10 cellular contexts compared by ENCODE assay signal in the genomic region with DNA sequence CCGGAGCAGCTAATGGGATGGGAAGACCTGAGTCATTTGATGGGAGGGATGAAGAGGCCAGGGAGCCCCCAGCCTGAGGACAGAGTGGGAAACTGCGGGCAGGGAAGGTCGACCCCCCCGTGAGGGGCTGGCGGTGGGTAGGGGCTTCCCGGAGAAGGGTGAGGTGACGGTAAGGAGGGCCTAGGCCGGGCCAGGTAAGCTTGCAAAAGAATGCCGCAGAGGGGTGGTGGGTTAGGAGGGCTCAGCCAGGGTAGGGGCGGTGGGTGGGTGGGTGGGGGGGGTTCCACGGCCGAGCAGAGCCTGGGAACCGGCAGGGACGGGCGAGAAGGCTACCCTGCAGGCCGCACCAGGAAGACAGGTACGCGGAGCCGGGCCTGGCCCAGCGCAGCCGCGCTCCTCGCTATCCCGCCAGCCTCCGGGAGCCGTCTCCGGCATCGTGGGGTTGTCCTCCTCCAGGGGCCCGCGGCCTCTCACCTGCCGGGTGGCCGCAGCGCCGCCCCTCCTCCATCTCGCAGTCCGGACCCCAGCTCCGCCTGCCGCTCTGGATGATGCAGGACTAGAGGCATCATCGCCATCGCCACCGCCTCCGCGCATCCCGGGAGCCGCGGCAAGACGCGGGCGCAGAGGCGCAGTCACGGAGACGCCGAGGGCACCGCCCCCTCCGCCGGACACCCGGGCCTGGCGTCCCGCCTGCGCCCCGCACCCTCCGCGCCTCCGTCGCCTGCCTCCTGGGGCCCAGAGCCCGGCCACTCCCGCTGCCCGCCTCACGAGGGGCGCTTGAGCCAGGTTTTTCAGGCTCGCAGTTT. TPM values are rescaled to one million over a fixed set of nuclear protein-coding genes. Genes with fewer than 3 reads are reported as not detected.
A peak's percentile ranks its signal among the peaks of the same experiment; 100 is the strongest.
DNase-seq lines count a peak whose midpoint lies in the region; TF ChIP-seq lines count a peak whose summit lies in the region.
"Had no signal": no experiment of that assay in that cellular context is flagged by ENCODE, and none has a peak within 500 bp of the region (broad histone marks: within the 10 kb centered on the region; RNA-seq: fewer than 3 reads in every experiment).

A gene (minus strand): TSS at position 614 of the 806 bp plus-strand sequence. CDS start 5,211 bp downstream, outside the sequence.

- no peaks in the 10 kb centered on the region for H3K27me3 ChIP-seq in duodenal mucosa (ENCODE audit: control insufficient read depth in 1 of 2, insufficient read depth in 2 of 2, low read length in 2 of 2)
- no peaks in the 10 kb centered on the region for H3K27me3 ChIP-seq in skeletal muscle satellite cell (ENCODE audit: control insufficient read depth, insufficient read depth, low read length)

- H3K9me3 Mint-ChIP-seq in activated CD4-positive, alpha-beta T cell treated with anti-CD3 and anti-CD28 coated beads, Interleukin-2, amount 10 ng/mL, durations not matched to agents 24 days and 14 days = no peaks in the 10 kb centered on the region
- H3K9me3 Mint-ChIP-seq: activated CD4-positive, alpha-beta memory T cell treated with anti-CD3 and anti-CD28 coated beads, Interleukin-2, amount 10 ng/mL, durations not matched to agents 7 days and 5 days; memory B cell had no signal

- intact Hi-C loops in activated CD4-positive, alpha-beta T cell treated with anti-CD3 and anti-CD28 coated beads, Interleukin-2, amount 10 ng/mL, durations not matched to agents 24 days and 14 days (cut with micrococcal nuclease) = no loop called here

- no peaks in the 10 kb centered on the region for H3K9me3 ChIP-seq in HEK293 (ENCODE audit: control insufficient read depth, insufficient read depth, low read depth, low read length)
- no peaks in the 10 kb centered on the region for H3K9me3 ChIP-seq in duodenal mucosa (ENCODE audit: control insufficient read depth in 1 of 2, low read length in 2 of 2)
- no peaks in the 10 kb centered on the region for H3K9me3 ChIP-seq in skeletal muscle satellite cell (replicated peaks; ENCODE audit: low read length)

- CTCF ChIA-PET in HEK293 (lab: Yijun Ruan, JAX) = interaction anchor here (0.7 to 1.0 kb wide), 2 partner anchors 42 to 73 kb away, joined by 3 to 5 read pairs; no protein-coding TSS in a partner anchor

- H3K9ac ChIP-seq in duodenal mucosa (ENCODE audit: low read depth in 1 of 2, low read length in 2 of 2) = no peak within 1 kb of the TSS
- no peak within 1 kb of the TSS for H3K9ac ChIP-seq in skeletal muscle satellite cell (ENCODE audit: low read depth, low read length)

- no peaks in the 10 kb centered on the region for H3K4me1 Mint-ChIP-seq in activated CD4-positive, alpha-beta T cell treated with anti-CD3 and anti-CD28 coated beads, Interleukin-2, amount 10 ng/mL, durations not matched to agents 24 days and 14 days
- H3K4me1 Mint-ChIP-seq: activated CD4-positive, alpha-beta memory T cell treated with anti-CD3 and anti-CD28 coated beads, Interleukin-2, amount 10 ng/mL, durations not matched to agents 7 days and 5 days; memory B cell had no signal

- POLR2A ChIA-PET in HEK293 (lab: Yijun Ruan, JAX) = interaction anchor here (0.6 kb wide), 1 partner anchor 746 kb away, joined by 7 read pairs; no protein-coding TSS in a partner anchor

- no peaks in the 10 kb centered on the region for H3K4me1 ChIP-seq in HEK293 (ENCODE audit: control insufficient read depth, insufficient read depth, low read length)
- H3K4me1 ChIP-seq in duodenal mucosa (ENCODE audit: control insufficient read depth in 1 of 2, insufficient read depth in 2 of 2, low read length in 2 of 2) = no peaks in the 10 kb centered on the region
- no peaks in the 10 kb centered on the region for H3K4me1 ChIP-seq in skeletal muscle satellite cell (ENCODE audit: control insufficient read depth, insufficient read depth, low read length)

- H3K4me3 Mint-ChIP-seq in activated CD4-positive, alpha-beta T cell treated with anti-CD3 and anti-CD28 coated beads, Interleukin-2, amount 10 ng/mL, durations not matched to agents 24 days and 14 days = no peak within 1 kb of the TSS
- H3K4me3 Mint-ChIP-seq: activated CD4-positive, alpha-beta memory T cell treated with anti-CD3 and anti-CD28 coated beads, Interleukin-2, amount 10 ng/mL, durations not matched to agents 7 days and 5 days; memory B cell had no signal

- TF ChIP-seq CTCF in HEK293 (tag by site-specific recombination; IDR thresholded peaks at IDR 0.05) = no peak

- no peak within 1 kb of the TSS for H3K27ac ChIP-seq in HEK293 (ENCODE audit: extremely low read depth, low read depth, low read length)
- no peak within 1 kb of the TSS for H3K27ac ChIP-seq in duodenal mucosa (ENCODE audit: low read depth, low read length)

- H3K4me3 ChIP-seq in HEK293 (ENCODE audit: low read depth, low read length) (peak within 1 kb of the TSS; percentile 58), duodenal mucosa (ENCODE audit: low read depth in 1 of 2, low read length in 2 of 2) (peak within 1 kb of the TSS; percentile 40 to 51), skeletal muscle satellite cell (ENCODE audit: low read length) (no peak within 1 kb of the TSS)

- H3K36me3 Mint-ChIP-seq in activated CD4-positive, alpha-beta T cell treated with anti-CD3 and anti-CD28 coated beads, Interleukin-2, amount 10 ng/mL, durations not matched to agents 24 days and 14 days (ENCODE audit: low read depth) = peaks cover 13% of the 10 kb centered on the region

- no peaks in the 10 kb centered on the region for H3K27me3 Mint-ChIP-seq in activated CD4-positive, alpha-beta T cell treated with anti-CD3 and anti-CD28 coated beads, Interleukin-2, amount 10 ng/mL, durations not matched to agents 24 days and 14 days
- H3K27me3 Mint-ChIP-seq: activated CD4-positive, alpha-beta memory T cell treated with anti-CD3 and anti-CD28 coated beads, Interleukin-2, amount 10 ng/mL, durations not matched to agents 7 days and 5 days; memory B cell had no signal

- H3K4me2 ChIP-seq in skeletal muscle satellite cell (ENCODE audit: low read length) = peak within 1 kb of the TSS; percentile 38

- H3K36me3 ChIP-seq in HEK293 (ENCODE audit: control insufficient read depth in 2 of 2, insufficient read depth in 1 of 2, low read length in 2 of 2) = peaks cover 4 to 18% of the 10 kb centered on the region in 2 experiments; a peak in 2 of 3 replicates
- peaks cover 4 to 5% of the 10 kb centered on the region in 2 donors for H3K36me3 ChIP-seq in duodenal mucosa (ENCODE audit: control insufficient read depth in 1 of 2, insufficient read depth in 2 of 2, low read length in 2 of 2)
- peaks cover 18% of the 10 kb centered on the region for H3K36me3 ChIP-seq in skeletal muscle satellite cell (ENCODE audit: insufficient read depth, low read length)

- H3K27ac Mint-ChIP-seq in activated CD4-positive, alpha-beta T cell treated with anti-CD3 and anti-CD28 coated beads, Interleukin-2, amount 10 ng/mL, durations not matched to agents 24 days and 14 days = no peak within 1 kb of the TSS
- H3K27ac Mint-ChIP-seq: activated CD4-positive, alpha-beta memory T cell treated with anti-CD3 and anti-CD28 coated beads, Interleukin-2, amount 10 ng/mL, durations not matched to agents 7 days and 5 days had no signal

- peak; percentile 57 for DNase-seq in islet precursor cell
- no peak for DNase-seq in activated effector memory CD4-positive, alpha-beta T cell treated with Interleukin-2 at 50 U/mL for 16 hours
- DNase-seq in activated CD8-positive, alpha-beta memory T cell treated with anti-CD3 and anti-CD28 coated beads for 24 hours = no peak
- no peak for DNase-seq in activated CD4-positive, alpha-beta T cell treated with anti-CD3 and anti-CD28 coated beads, Interleukin-2, amount 10 ng/mL, durations not matched to agents 24 days and 14 days
- DNase-seq in stimulated activated naive CD4-positive, alpha-beta T cell (lab: John Stamatoyannopoulos, UW) = no peak
- DNase-seq: activated CD4-positive, alpha-beta memory T cell treated with anti-CD3 and anti-CD28 coated beads, Interleukin-2, amount 10 ng/mL, durations not matched to agents 7 days and 5 days had no signal

TF ChIP-seq in HEK293, 187 proteins besides CTCF, POLR2A, EP300 and RAD21 (continues in another document):
- TF ChIP-seq SALL2 (tag by site-specific recombination; IDR thresholded peaks at IDR 0.05; ENCODE audit: borderline replicate concordance) (no peak), ZNF596 (tag by site-specific recombination; IDR thresholded peaks at IDR 0.05) (no peak), ZNF548 (tag by site-specific recombination; IDR thresholded peaks at IDR 0.05) (no peak)
- TF ChIP-seq, protein P1, sequence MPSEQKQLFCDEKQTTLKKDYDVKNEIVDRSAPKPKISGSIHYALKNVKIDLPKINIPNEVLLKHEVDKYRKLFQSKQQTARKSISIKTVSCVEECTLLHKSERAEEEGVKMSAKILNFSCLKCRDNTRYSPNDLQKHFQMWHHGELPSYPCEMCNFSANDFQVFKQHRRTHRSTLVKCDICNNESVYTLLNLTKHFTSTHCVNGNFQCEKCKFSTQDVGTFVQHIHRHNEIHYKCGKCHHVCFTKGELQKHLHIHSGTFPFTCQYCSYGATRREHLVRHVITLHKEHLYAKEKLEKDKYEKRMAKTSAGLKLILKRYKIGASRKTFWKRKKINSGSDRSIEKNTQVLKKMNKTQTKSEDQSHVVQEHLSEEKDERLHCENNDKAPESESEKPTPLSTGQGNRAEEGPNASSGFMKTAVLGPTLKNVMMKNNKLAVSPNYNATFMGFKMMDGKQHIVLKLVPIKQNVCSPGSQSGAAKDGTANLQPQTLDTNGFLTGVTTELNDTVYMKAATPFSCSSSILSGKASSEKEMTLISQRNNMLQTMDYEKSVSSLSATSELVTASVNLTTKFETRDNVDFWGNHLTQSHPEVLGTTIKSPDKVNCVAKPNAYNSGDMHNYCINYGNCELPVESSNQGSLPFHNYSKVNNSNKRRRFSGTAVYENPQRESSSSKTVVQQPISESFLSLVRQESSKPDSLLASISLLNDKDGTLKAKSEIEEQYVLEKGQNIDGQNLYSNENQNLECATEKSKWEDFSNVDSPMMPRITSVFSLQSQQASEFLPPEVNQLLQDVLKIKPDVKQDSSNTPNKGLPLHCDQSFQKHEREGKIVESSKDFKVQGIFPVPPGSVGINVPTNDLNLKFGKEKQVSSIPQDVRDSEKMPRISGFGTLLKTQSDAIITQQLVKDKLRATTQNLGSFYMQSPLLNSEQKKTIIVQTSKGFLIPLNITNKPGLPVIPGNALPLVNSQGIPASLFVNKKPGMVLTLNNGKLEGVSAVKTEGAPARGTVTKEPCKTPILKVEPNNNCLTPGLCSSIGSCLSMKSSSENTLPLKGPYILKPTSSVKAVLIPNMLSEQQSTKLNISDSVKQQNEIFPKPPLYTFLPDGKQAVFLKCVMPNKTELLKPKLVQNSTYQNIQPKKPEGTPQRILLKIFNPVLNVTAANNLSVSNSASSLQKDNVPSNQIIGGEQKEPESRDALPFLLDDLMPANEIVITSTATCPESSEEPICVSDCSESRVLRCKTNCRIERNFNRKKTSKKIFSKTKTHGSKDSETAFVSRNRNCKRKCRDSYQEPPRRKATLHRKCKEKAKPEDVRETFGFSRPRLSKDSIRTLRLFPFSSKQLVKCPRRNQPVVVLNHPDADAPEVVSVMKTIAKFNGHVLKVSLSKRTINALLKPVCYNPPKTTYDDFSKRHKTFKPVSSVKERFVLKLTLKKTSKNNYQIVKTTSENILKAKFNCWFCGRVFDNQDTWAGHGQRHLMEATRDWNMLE (tag by site-specific recombination; conservative IDR thresholded peaks at IDR 0.05; ENCODE audit: low read depth) = no peak

RNA-seq across cellular contexts. Expression of the gene that starts here (rescaled TPM):
- total RNA-seq in skeletal muscle satellite cell (2012; rRNA removed) = 2.0 TPM in 2 replicates
- 2.5 and 3.1 TPM in 2 replicates for total RNA-seq in activated CD4-positive, alpha-beta T cell treated with anti-CD3 and anti-CD28 coated beads, Interleukin-2, amount 10 ng/mL, durations not matched to agents 24 days and 14 days
